In genomic region chr14:89848165-89848564, GRCh38 we compare ENCODE assay signal across 15 cellular contexts.
DNase-seq lines count a peak whose midpoint lies in the region; ATAC-seq and TF ChIP-seq lines count a peak whose summit lies in the region.
"Had no signal": no experiment of that assay in that cellular context is flagged by ENCODE, and none has a peak within 500 bp of the region (broad histone marks: within the 10 kb centered on the region; RNA-seq: fewer than 3 reads in every experiment).

No MANE protein-coding gene starts in this region.

- no peaks in the 10 kb centered on the region for H3K9me3 ChIP-seq in SK-N-SH
- no peaks in the 10 kb centered on the region for H3K9me3 ChIP-seq in RWPE2 (ENCODE audit: severe bottlenecking)
- H3K9me3 ChIP-seq: body of pancreas, gastroesophageal sphincter, lower lobe of right lung had no signal

- TF ChIP-seq RAD21 in SK-N-SH (IDR thresholded peaks at IDR 0.05; ENCODE audit: low read length): peak; percentile 56

- H3K9me2 ChIP-seq in SK-N-SH: no peaks in the 10 kb centered on the region

- H3K4me3 ChIP-seq in SK-N-SH (ENCODE audit: low read depth in 2 of 2, low read length in 1 of 2) (no peak overlapping the region), RWPE2 (ENCODE audit: severe bottlenecking) (no peak overlapping the region), fibroblast of mammary gland (ENCODE audit: control insufficient read depth, low read depth, low read length) (no peak overlapping the region)
- H3K4me3 ChIP-seq: body of pancreas, gastroesophageal sphincter, lower lobe of right lung had no signal

- CTCF ChIA-PET in SK-N-SH (lab: Yijun Ruan, JAX): interaction anchor here (0.7 to 2.1 kb wide), 7 partner anchors 9 to 825 kb away, joined by 3 to 6 read pairs (median 3); no protein-coding TSS in a partner anchor

- 79% methylated on average over 2 of the region's 2 CpGs for WGBS in SK-N-SH (ENCODE audit: low lambda C conversion rate)

- peaks cover 0 to 3% of the 10 kb centered on the region in 2 experiments; a peak in 1 of 4 replicates for H3K4me1 ChIP-seq in SK-N-SH (ENCODE audit: control insufficient read depth in 1 of 2, insufficient read depth in 2 of 2, low read depth in 1 of 2, low read length in 1 of 2)
- H3K4me1 ChIP-seq in RWPE2 (ENCODE audit: insufficient read depth, poor library complexity, severe bottlenecking): peaks cover 11% of the 10 kb centered on the region
- H3K4me1 ChIP-seq: body of pancreas, gastroesophageal sphincter, lower lobe of right lung had no signal

- H3K27me3 ChIP-seq in SK-N-SH (ENCODE audit: insufficient read depth): no peaks in the 10 kb centered on the region
- no peaks in the 10 kb centered on the region for H3K27me3 ChIP-seq in RWPE2 (ENCODE audit: insufficient read depth, poor library complexity, severe bottlenecking)
- H3K27me3 ChIP-seq: body of pancreas, gastroesophageal sphincter had no signal

- POLR2A ChIA-PET in SK-N-SH (lab: Yijun Ruan, JAX): no interaction called here

- no peak for TF ChIP-seq EP300 in SK-N-SH (IDR thresholded peaks at IDR 0.05; ENCODE audit: borderline replicate concordance in 1 of 2, low read depth in 1 of 2, low read length in 1 of 2)

- ATAC-seq in SK-N-SH treated with all-trans-retinoic acid at 6 μM for 48 hours (no peak), RWPE2 (ENCODE audit: low read depth) (no peak), HG03469 (IDR thresholded peaks at IDR 0.05; ENCODE audit: unreplicated experiment) (no peak)
- ATAC-seq: body of pancreas, gastroesophageal sphincter, lower lobe of right lung had no signal

- no peaks in the 10 kb centered on the region for H4K20me1 ChIP-seq in SK-N-SH (ENCODE audit: insufficient read depth)

- no peak overlapping the region for H3K9ac ChIP-seq in SK-N-SH

- DNase-seq in SK-N-SH: no peak
- DNase-seq in RWPE2 (ENCODE audit: low spot score): no peak
- peak; percentile 21 for DNase-seq in fibroblast of mammary gland (ENCODE audit: low read depth)
- DNase-seq in superior temporal gyrus (ENCODE audit: extremely low spot score): peak; percentile 29
- DNase-seq in ecto neural progenitor cell (ENCODE audit: low spot score): no peak
- no peak for DNase-seq in NCI-H128 (lab: John Stamatoyannopoulos, UW; ENCODE audit: unreplicated experiment)
- DNase-seq: activated T-cell treated with anti-CD3 and anti-CD28 coated beads, Interleukin-2, amount 50 U/mL, for 48 hours; AML-193; body of pancreas; lower lobe of right lung; substantia nigra; WERI-Rb-1 had no signal

- no peak overlapping the region for H3K4me2 ChIP-seq in SK-N-SH

- H3K27ac ChIP-seq in SK-N-SH (ENCODE audit: low read depth in 2 of 2, low read length in 1 of 2): no peak overlapping the region
- H3K27ac ChIP-seq in RWPE2 (ENCODE audit: poor library complexity, severe bottlenecking): no peak overlapping the region
- H3K27ac ChIP-seq: body of pancreas, gastroesophageal sphincter, lower lobe of right lung, WERI-Rb-1 had no signal

- no peaks in the 10 kb centered on the region for H3F3A ChIP-seq in SK-N-SH (replicated peaks; ENCODE audit: insufficient read depth)

- no peak overlapping the region for H2AFZ ChIP-seq in SK-N-SH (ENCODE audit: low read depth)

- no peaks in the 10 kb centered on the region for H3K79me2 ChIP-seq in SK-N-SH (ENCODE audit: insufficient read depth)

- no peaks in the 10 kb centered on the region for H3K36me3 ChIP-seq in SK-N-SH (replicated peaks in 1 of 2; ENCODE audit: control insufficient read depth in 1 of 2, insufficient read depth in 2 of 2, low read length in 1 of 2)
- H3K36me3 ChIP-seq in RWPE2 (ENCODE audit: low read depth): no peaks in the 10 kb centered on the region
- H3K36me3 ChIP-seq: gastroesophageal sphincter, lower lobe of right lung, WERI-Rb-1 had no signal

- TF ChIP-seq CTCF in SK-N-SH (IDR thresholded peaks at IDR 0.05) (peak; percentile 49), RWPE2 (IDR thresholded peaks at IDR 0.05; ENCODE audit: poor library complexity, severe bottlenecking) (peak; percentile 49), fibroblast of mammary gland (conservative IDR thresholded peaks at IDR 0.05; ENCODE audit: control insufficient read depth, insufficient read depth, low read depth, low read length) (peak; percentile 50)

TF ChIP-seq in SK-N-SH, 30 proteins besides CTCF, POLR2A, EP300 and RAD21:
- peak; percentile 23; the same call in 1 of the 2 replicates for TF ChIP-seq SMC3 (IDR thresholded peaks at IDR 0.05; ENCODE audit: low read depth, low read length)
- no peak for TF ChIP-seq FOXJ3 (CRISPR knock-in tag; IDR thresholded peaks at IDR 0.05)

TF ChIP-seq in SK-N-SH treated with all-trans-retinoic acid at 6 μM for 48 hours, 23 proteins besides CTCF, POLR2A, EP300 and RAD21 (continues in another document):
- TF ChIP-seq TSHZ2 (CRISPR knock-in tag; IDR thresholded peaks at IDR 0.05) (no peak), ZFP30 (CRISPR knock-in tag; IDR thresholded peaks at IDR 0.05) (no peak), ZNF70 (CRISPR knock-in tag; IDR thresholded peaks at IDR 0.05) (no peak), OSR1 (CRISPR knock-in tag; IDR thresholded peaks at IDR 0.05) (no peak), ARNTL (CRISPR knock-in tag; IDR thresholded peaks at IDR 0.05; ENCODE audit: borderline replicate concordance, low read depth) (no peak), ESRRG (CRISPR knock-in tag; IDR thresholded peaks at IDR 0.05) (no peak), CSDC2 (CRISPR knock-in tag; IDR thresholded peaks at IDR 0.05) (no peak), BACH2 (CRISPR knock-in tag; IDR thresholded peaks at IDR 0.05; ENCODE audit: borderline replicate concordance) (no peak), PPARA (CRISPR knock-in tag; IDR thresholded peaks at IDR 0.05; ENCODE audit: borderline replicate concordance) (no peak), POU6F1 (CRISPR knock-in tag; IDR thresholded peaks at IDR 0.05; ENCODE audit: borderline replicate concordance, low read depth) (no peak), GLIS3 (CRISPR knock-in tag; IDR thresholded peaks at IDR 0.05) (no peak), RARB (CRISPR knock-in tag; IDR thresholded peaks at IDR 0.05) (no peak), CSRNP3 (CRISPR knock-in tag; IDR thresholded peaks at IDR 0.05) (no peak), SNAI2 (CRISPR knock-in tag; IDR thresholded peaks at IDR 0.05) (no peak), ZFP3 (CRISPR knock-in tag; IDR thresholded peaks at IDR 0.05) (no peak)

Comparison
In these comparisons a context has a peak if more than half of its experiments do, and no peak if none do; other contexts are left out.
1. DNase-seq: peak in fibroblast of mammary gland (single experiment) and superior temporal gyrus (single experiment); none in SK-N-SH (single experiment), RWPE2 (single experiment), ecto neural progenitor cell (single experiment) and NCI-H128 (single experiment).
2. Peak in every context shown above with its lines, with median percentiles within 50 percentile points of each other: CTCF ChIP-seq.